8 cellular contexts compared by ENCODE assay signal in the genomic region with DNA sequence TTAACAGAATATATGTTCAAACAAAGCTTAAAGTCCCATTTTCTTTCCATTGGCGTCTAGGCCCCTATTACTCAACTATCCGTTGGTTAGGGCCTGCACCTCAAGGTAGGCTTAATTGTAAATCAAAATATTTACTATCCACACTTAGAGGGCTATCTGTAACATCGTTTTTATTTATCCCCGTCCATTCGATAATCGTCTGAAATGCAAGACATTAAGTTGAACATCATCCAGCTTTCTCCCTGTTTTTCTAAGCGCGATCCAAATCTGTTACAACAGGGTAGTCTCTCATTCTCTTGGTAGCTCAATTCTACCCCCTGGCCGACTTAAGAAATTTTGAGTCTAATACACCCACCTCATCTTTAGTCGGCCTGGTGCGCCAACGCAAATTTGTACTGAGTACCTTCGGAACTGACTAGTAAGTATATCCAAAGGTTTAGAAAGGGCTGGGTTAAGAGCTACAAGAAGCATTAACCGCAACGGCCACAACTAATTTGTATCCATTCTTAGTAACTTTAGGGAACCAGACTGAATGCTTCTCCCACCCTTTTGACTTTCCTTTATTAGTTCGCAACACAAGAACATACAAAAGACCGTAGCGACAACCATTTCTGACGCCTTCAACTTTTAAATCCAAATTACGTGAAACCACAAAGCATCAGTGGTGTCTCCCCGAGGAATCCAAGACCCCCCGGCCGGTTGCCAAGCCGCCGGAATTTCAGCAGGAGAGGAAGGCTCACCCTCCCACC. TPM values are rescaled to one million over a fixed set of nuclear protein-coding genes. Genes with fewer than 3 reads are reported as not detected.
A peak's percentile ranks its signal among the peaks of the same experiment; 100 is the strongest.
DNase-seq lines count a peak whose midpoint lies in the region; ATAC-seq and TF ChIP-seq lines count a peak whose summit lies in the region.

No MANE protein-coding gene starts in this region.

- TF ChIP-seq CTCF in fibroblast of pulmonary artery (IDR thresholded peaks at IDR 0.05; ENCODE audit: low read length, missing control alignments) (peak; percentile 13), neural progenitor cell (IDR thresholded peaks at IDR 0.05) (no peak), tibial nerve (IDR thresholded peaks at IDR 0.05) (no peak)

- no peaks in the 10 kb centered on the region for H3K9me3 ChIP-seq in neural progenitor cell (ENCODE audit: low read depth)
- H3K9me3 ChIP-seq in tibial nerve, result no peaks in the 10 kb centered on the region

- peak overlapping the region; percentile 26 for H2AFZ ChIP-seq in neural progenitor cell (replicated peaks)

- peak overlapping the region; percentile 89 for H3K4me2 ChIP-seq in neural progenitor cell

- H3K4me1 Mint-ChIP-seq in activated T-helper 2 cell treated with anti-CD3 and anti-CD28 coated beads, Interferon-gamma antibody, Interleukin-2, Interleukin-4, amounts not matched to agents 10 μg/mL and 5 μg/mL and 100 μg/mL, durations not matched to agents 14 hours and 24 hours and 36 hours (ENCODE audit: low read depth), result peaks cover 18% of the 10 kb centered on the region
- H3K4me1 Mint-ChIP-seq in neural progenitor cell, result peaks cover 16% of the 10 kb centered on the region

- TF ChIP-seq POLR2A in tibial nerve (IDR thresholded peaks at IDR 0.05), result no peak

- TF ChIP-seq EP300 in tibial nerve (IDR thresholded peaks at IDR 0.05), result no peak

- 3 to 5% methylated on average over 25 of the region's 25 CpGs for WGBS in tibial nerve, 2 donors

- ATAC-seq in HG02840 (IDR thresholded peaks at IDR 0.05; ENCODE audit: low FRiP score, unreplicated experiment), result no peak

- H3F3A ChIP-seq in neural progenitor cell (ENCODE audit: low read depth), result peaks cover 29% of the 10 kb centered on the region

- H3K79me2 ChIP-seq in neural progenitor cell (ENCODE audit: low read depth), result peaks cover 57% of the 10 kb centered on the region

- H3K36me3 ChIP-seq in neural progenitor cell (no peaks in the 10 kb centered on the region), tibial nerve (no peaks in the 10 kb centered on the region)

- H3K27me3 ChIP-seq in neural progenitor cell (no peaks in the 10 kb centered on the region), tibial nerve (no peaks in the 10 kb centered on the region)

- no peaks in the 10 kb centered on the region for H3K4me1 ChIP-seq in neural progenitor cell
- peaks cover 0 to 22% (median 8%) of the 10 kb centered on the region in 4 donors for H3K4me1 ChIP-seq in tibial nerve

- H3K27ac ChIP-seq in neural progenitor cell, result peak overlapping the region; percentile 98
- H3K27ac ChIP-seq in tibial nerve, result peak overlapping the region; percentile 98 to 100 (median 100)

- peak overlapping the region; percentile 95 for H3K9ac ChIP-seq in neural progenitor cell

- H3K4me3 ChIP-seq in fibroblast of pulmonary artery (replicated peaks; ENCODE audit: low read depth, low read length), result peak overlapping the region; percentile 100
- H3K4me3 ChIP-seq in neural progenitor cell, result peak overlapping the region; percentile 82
- peak overlapping the region; percentile 88 to 93 (median 89) for H3K4me3 ChIP-seq in tibial nerve

- intact Hi-C loops in activated T-helper 2 cell treated with anti-CD3 and anti-CD28 coated beads, Interferon-gamma antibody, Interleukin-2, Interleukin-4, amounts not matched to agents 10 μg/mL and 5 μg/mL and 100 μg/mL, durations not matched to agents 14 hours and 24 hours and 36 hours (cut with micrococcal nuclease), result loop anchor here (1.0 to 5.0 kb wide), 11 partner anchors 48 to 777 kb away; partner anchors contain the start of genes IPO7, NRIP3, RPL27A and TMEM41B

- H3K36me3 Mint-ChIP-seq in activated T-helper 2 cell treated with anti-CD3 and anti-CD28 coated beads, Interferon-gamma antibody, Interleukin-2, Interleukin-4, amounts not matched to agents 10 μg/mL and 5 μg/mL and 100 μg/mL, durations not matched to agents 14 hours and 24 hours and 36 hours (ENCODE audit: low read depth), result peaks cover 23% of the 10 kb centered on the region
- H3K36me3 Mint-ChIP-seq in neural progenitor cell, result peaks cover 14% of the 10 kb centered on the region

- peak overlapping the region; percentile 97 for H3K27ac Mint-ChIP-seq in activated T-helper 2 cell treated with anti-CD3 and anti-CD28 coated beads, Interferon-gamma antibody, Interleukin-2, Interleukin-4, amounts not matched to agents 10 μg/mL and 5 μg/mL and 100 μg/mL, durations not matched to agents 14 hours and 24 hours and 36 hours
- peak overlapping the region; percentile 100 for H3K27ac Mint-ChIP-seq in neural progenitor cell

- no peaks in the 10 kb centered on the region for H3K27me3 Mint-ChIP-seq in activated T-helper 2 cell treated with anti-CD3 and anti-CD28 coated beads, Interferon-gamma antibody, Interleukin-2, Interleukin-4, amounts not matched to agents 10 μg/mL and 5 μg/mL and 100 μg/mL, durations not matched to agents 14 hours and 24 hours and 36 hours (ENCODE audit: low read depth)
- H3K27me3 Mint-ChIP-seq in neural progenitor cell (ENCODE audit: insufficient read depth, low read depth), result peaks cover 2% of the 10 kb centered on the region

- H3K9me3 Mint-ChIP-seq in activated T-helper 2 cell treated with anti-CD3 and anti-CD28 coated beads, Interferon-gamma antibody, Interleukin-2, Interleukin-4, amounts not matched to agents 10 μg/mL and 5 μg/mL and 100 μg/mL, durations not matched to agents 14 hours and 24 hours and 36 hours, result no peaks in the 10 kb centered on the region
- peaks cover 2% of the 10 kb centered on the region for H3K9me3 Mint-ChIP-seq in neural progenitor cell

- DNase-seq in NCI-H1436 (lab: John Stamatoyannopoulos, UW) (peak; percentile 7), NCI-H1436 treated with DMSO at 0.1 percent for 48 hours (lab: John Stamatoyannopoulos, UW) (no peak), NCI-H82 (lab: John Stamatoyannopoulos, UW) (peak; percentile 81), fibroblast of pulmonary artery (ENCODE audit: low read depth) (peak; percentile 69), neural progenitor cell (ENCODE audit: low spot score) (no peak), tibial nerve (ENCODE audit: low spot score in 2 of 2) (peak in 1 of 2 donors; percentile 35)
- DNase-seq in activated T-helper 2 cell treated with anti-CD3 and anti-CD28 coated beads, Interferon-gamma antibody, Interleukin-2, Interleukin-4, amounts not matched to agents 10 μg/mL and 5 μg/mL and 100 μg/mL, durations not matched to agents 14 hours and 24 hours and 36 hours (ENCODE audit: low spot score), result peak; percentile 25

- H4K20me1 ChIP-seq in neural progenitor cell (ENCODE audit: low read depth), result no peaks in the 10 kb centered on the region

- H3K4me3 Mint-ChIP-seq in activated T-helper 2 cell treated with anti-CD3 and anti-CD28 coated beads, Interferon-gamma antibody, Interleukin-2, Interleukin-4, amounts not matched to agents 10 μg/mL and 5 μg/mL and 100 μg/mL, durations not matched to agents 14 hours and 24 hours and 36 hours (ENCODE audit: low read depth), result peak overlapping the region; percentile 93
- peak overlapping the region; percentile 96 for H3K4me3 Mint-ChIP-seq in neural progenitor cell

RNA-seq across cellular contexts. Expression of gene ZNF143, which starts 1.1 kb away (rescaled TPM):
- 30.9 and 36.8 TPM in 2 replicates for total RNA-seq in activated T-helper 2 cell treated with anti-CD3 and anti-CD28 coated beads, Interferon-gamma antibody, Interleukin-2, Interleukin-4, amounts not matched to agents 10 μg/mL and 5 μg/mL and 100 μg/mL, durations not matched to agents 14 hours and 24 hours and 36 hours
- total RNA-seq in neural progenitor cell (ENCODE audit: low replicate concordance) (56.9 and 58.3 TPM in 2 replicates), tibial nerve (10 to 100 TPM; 14.0 to 40.9 (median 23.8) TPM)

Comparison
In these comparisons a context has a peak if more than half of its experiments do, and no peak if none do; other contexts are left out.
1. DNase-seq: peak in NCI-H1436 (single experiment), NCI-H82 (single experiment), activated T-helper 2 cell treated with anti-CD3 and anti-CD28 coated beads, Interferon-gamma antibody, Interleukin-2, Interleukin-4, amounts not matched to agents 10 μg/mL and 5 μg/mL and 100 μg/mL, durations not matched to agents 14 hours and 24 hours and 36 hours (single experiment) and fibroblast of pulmonary artery (single experiment); none in NCI-H1436 treated with DMSO at 0.1 percent for 48 hours (single experiment) and neural progenitor cell (single experiment).
2. Peak in every context shown above with its lines, with median percentiles within 50 percentile points of each other: H3K4me3 ChIP-seq.